In genomic region chr19:3536429-3537100, GRCh38 we compare ENCODE assay signal across 15 cellular contexts. TPM values are rescaled to one million over a fixed set of nuclear protein-coding genes. Genes with fewer than 3 reads are reported as not detected.
A peak's percentile ranks its signal among the peaks of the same experiment; 100 is the strongest.
DNase-seq lines count a peak whose midpoint lies in the region; ATAC-seq and TF ChIP-seq lines count a peak whose summit lies in the region.
"Had no signal": no experiment of that assay in that cellular context is flagged by ENCODE, and none has a peak within 500 bp of the region (broad histone marks: within the 10 kb centered on the region; RNA-seq: fewer than 3 reads in every experiment).

No MANE protein-coding gene starts in this region.

- DNase-seq in Panc1 (ENCODE audit: low read depth, low spot score) (no peak), endodermal cell (no peak), left colon (no peak), superior temporal gyrus (ENCODE audit: extremely low spot score) (peak; percentile 79), cerebellum (ENCODE audit: low spot score) (no peak), kidney tubule cell (ENCODE audit: low spot score) (no peak)
- DNase-seq: activated CD4-positive, alpha-beta T cell treated with anti-CD3 and anti-CD28 coated beads for 1 hour; activated T-cell treated with anti-CD3 and anti-CD28 coated beads, Interleukin-2, amount 50 U/mL, for 4 hours; NCI-H748 treated with DMSO at 0.1 percent for 48 hours; stimulated activated CD4-positive, alpha-beta T cell treated with anti-CD3 and anti-CD28 coated beads, Interleukin-2, amount 100 ng/mL, for 24 hours had no signal

- peak; percentile 6; the same call in 1 of the 2 replicates for ATAC-seq in Panc1
- ATAC-seq in left colon = peak; percentile 3
- no peak for ATAC-seq in GM21526 (IDR thresholded peaks at IDR 0.05; ENCODE audit: low FRiP score, unreplicated experiment)
- ATAC-seq: activated T-cell treated with anti-CD3 and anti-CD28 coated beads, Interleukin-2, amount 50 U/mL, for 4 hours had no signal

- intact Hi-C loops in Panc1 (cut with micrococcal nuclease; ENCODE audit: unreplicated experiment) = no loop called here
- intact Hi-C loops in left colon (cut with DNase I, micrococcal nuclease) = no loop called here

- H3K27ac ChIP-seq in Panc1 (ENCODE audit: low read length) = no peak overlapping the region
- peak overlapping the region; percentile 32 for H3K27ac ChIP-seq in endodermal cell (ENCODE audit: low read depth, low read length)

- H3K9ac ChIP-seq in endodermal cell (ENCODE audit: extremely low read depth, low read length, poor library complexity, severe bottlenecking) = no peak overlapping the region

- no peaks in the 10 kb centered on the region for H3K9me3 Mint-ChIP-seq in endodermal cell
- H3K9me3 Mint-ChIP-seq: activated T-cell treated with anti-CD3 and anti-CD28 coated beads, Interleukin-2, amount 50 U/mL, for 4 hours had no signal

- H3K27me3 Mint-ChIP-seq in endodermal cell (ENCODE audit: insufficient read depth) = no peaks in the 10 kb centered on the region
- H3K27me3 Mint-ChIP-seq: stimulated activated naive CD8-positive, alpha-beta T cell treated with anti-CD3 and anti-CD28 coated beads, Interleukin-15, Interleukin-2, amounts not matched to agents 100 ng/mL and 50 ng/mL, for 24 hours had no signal

- no peak overlapping the region for H3K4me3 Mint-ChIP-seq in endodermal cell
- H3K4me3 Mint-ChIP-seq: activated T-cell treated with anti-CD3 and anti-CD28 coated beads, Interleukin-2, amount 50 U/mL, for 4 hours; GM23338; stimulated activated naive CD8-positive, alpha-beta T cell treated with anti-CD3 and anti-CD28 coated beads, Interleukin-15, Interleukin-2, amounts not matched to agents 100 ng/mL and 50 ng/mL, for 24 hours had no signal

- H3K4me1 ChIP-seq in Panc1 (ENCODE audit: control insufficient read depth, insufficient read depth, low read length) = peaks cover 7% of the 10 kb centered on the region; the same call in 1 of the 2 replicates
- no peaks in the 10 kb centered on the region for H3K4me1 ChIP-seq in endodermal cell (ENCODE audit: control insufficient read depth, insufficient read depth, low read length)

- TF ChIP-seq CTCF in Panc1 (IDR thresholded peaks at IDR 0.05) (no peak), endodermal cell (conservative IDR thresholded peaks at IDR 0.05) (no peak)

- no peaks in the 10 kb centered on the region for H3K4me1 Mint-ChIP-seq in endodermal cell

- POLR2A ChIA-PET in Panc1 (lab: Charles Lee) = no interaction called here

- peaks cover 45% of the 10 kb centered on the region for H3K36me3 Mint-ChIP-seq in endodermal cell (ENCODE audit: low read depth)

- CTCF ChIA-PET in Panc1 (lab: Charles Lee) = no interaction called here

- H3K4me3 ChIP-seq in Panc1 (ENCODE audit: low read depth in 2 of 2, low read length in 2 of 2) (no peak overlapping the region), endodermal cell (ENCODE audit: low read length) (no peak overlapping the region)
- H3K4me3 ChIP-seq: GM23338 had no signal

- H3K27ac Mint-ChIP-seq in endodermal cell = no peak overlapping the region
- H3K27ac Mint-ChIP-seq: GM23338; stimulated activated naive CD8-positive, alpha-beta T cell treated with anti-CD3 and anti-CD28 coated beads, Interleukin-15, Interleukin-2, amounts not matched to agents 100 ng/mL and 50 ng/mL, for 24 hours had no signal

- no peaks in the 10 kb centered on the region; the same call in 1 of the 2 replicates for H3K36me3 ChIP-seq in Panc1 (ENCODE audit: control insufficient read depth, insufficient read depth, low read length)
- H3K36me3 ChIP-seq in endodermal cell (ENCODE audit: control insufficient read depth, insufficient read depth, low read length) = peaks cover 30% of the 10 kb centered on the region

- H3K27me3 ChIP-seq in Panc1 (ENCODE audit: control insufficient read depth, insufficient read depth, low read length) (no peaks in the 10 kb centered on the region), endodermal cell (ENCODE audit: control insufficient read depth, insufficient read depth, low read length, poor library complexity, severe bottlenecking) (no peaks in the 10 kb centered on the region)
- H3K27me3 ChIP-seq: neutrophil had no signal

- H3K9me3 ChIP-seq in Panc1 (ENCODE audit: control insufficient read depth, insufficient read depth, low read depth, low read length) (no peaks in the 10 kb centered on the region), endodermal cell (ENCODE audit: control insufficient read depth, low read length) (no peaks in the 10 kb centered on the region)
- H3K9me3 ChIP-seq: neutrophil had no signal

- 95 to 98% methylated on average over 19 to 27 of the region's 27 CpGs for WGBS in endodermal cell (ENCODE audit: insufficient coverage in 1 of 2, insufficient read length in 1 of 2), 2 experiments

- BruUV-seq in Panc1 (replicated peaks; lab: Mats Ljungman, UMichigan) = no TSS peak

- in situ Hi-C loops in Panc1 (cut with HindIII; ENCODE audit: low pct_unique_long_range_greater_than_20kb, low sequenced_read_pairs) = no loop called here

RNA-seq across cellular contexts. Expression of gene TEKTIP1, which starts 2.4 kb away (rescaled TPM):
- total RNA-seq in Panc1 (2021; ENCODE audit: unreplicated experiment) (not detected), endodermal cell (1 to 10 TPM; 4.6 to 5.7 TPM), left colon (1 to 10 TPM; 2.2 to 3.5 TPM), cerebellum (0.54 TPM)
- polyA plus RNA-seq in Panc1 (2012; ENCODE audit: insufficient read length) = 8.4 TPM
- 0.75 TPM for polyA plus RNA-seq in endodermal cell (2013, experiment 1 of 2)
- 0.62 TPM for polyA plus RNA-seq in endodermal cell (2013, experiment 2 of 2)
- total RNA-seq: GM23338, HT-29 had no signal
- polyA plus RNA-seq: GM23338 had no signal

RNA-seq across cellular contexts. Expression of gene MFSD12, which starts 20.8 kb away (rescaled TPM):
- total RNA-seq in Panc1 (2021; ENCODE audit: unreplicated experiment) = 98.8 TPM
- 140 TPM for polyA plus RNA-seq in Panc1 (2012; ENCODE audit: insufficient read length)
- total RNA-seq in endodermal cell = 10 to 100 TPM; 48.2 to 62.4 TPM
- polyA plus RNA-seq in endodermal cell (2013, experiment 1 of 2) = 44.5 TPM
- polyA plus RNA-seq in endodermal cell (2013, experiment 2 of 2) = 39.0 TPM
- 10 to 100 TPM; 31.0 to 41.1 TPM for total RNA-seq in left colon
- 30.4 TPM for total RNA-seq in cerebellum

RNA-seq across cellular contexts. Expression of gene FZR1, which starts 30.5 kb away (rescaled TPM):
- total RNA-seq in Panc1 (2021; ENCODE audit: unreplicated experiment) (48.7 TPM), endodermal cell (10 to 100 TPM; 56.7 to 65.1 TPM), left colon (10 to 100 TPM; 39.7 to 47.2 TPM), cerebellum (43.2 TPM)
- 50.4 TPM for polyA plus RNA-seq in Panc1 (2012; ENCODE audit: insufficient read length)
- 49.5 TPM for polyA plus RNA-seq in endodermal cell (2013, experiment 1 of 2)
- polyA plus RNA-seq in endodermal cell (2013, experiment 2 of 2) = 52.5 TPM

RNA-seq across cellular contexts. Expression of gene DOHH, which starts 36.1 kb away (rescaled TPM):
- 24.9 TPM for total RNA-seq in Panc1 (2021; ENCODE audit: unreplicated experiment)
- polyA plus RNA-seq in Panc1 (2012; ENCODE audit: insufficient read length) = 38.2 TPM
- total RNA-seq in endodermal cell = 10 to 100 TPM; 13.4 to 14.3 TPM
- 7.8 TPM for polyA plus RNA-seq in endodermal cell (2013, experiment 1 of 2)
- polyA plus RNA-seq in endodermal cell (2013, experiment 2 of 2) = 7.8 TPM
- 10 to 100 TPM in 1 of 2 donors, 1 to 10 TPM in 1; 8.8 to 13.6 TPM for total RNA-seq in left colon
- 4.8 TPM for total RNA-seq in cerebellum

RNA-seq across cellular contexts. Expression of gene HMG20B, which starts 36.2 kb away (rescaled TPM):
- 74.7 TPM for total RNA-seq in Panc1 (2021; ENCODE audit: unreplicated experiment)
- polyA plus RNA-seq in Panc1 (2012; ENCODE audit: insufficient read length) = 113 TPM
- 100 to 1,000 TPM in 1 of 2 donors, 10 to 100 TPM in 1; 80.7 to 102 TPM for total RNA-seq in endodermal cell
- 80.6 TPM for polyA plus RNA-seq in endodermal cell (2013, experiment 1 of 2)
- 89.1 TPM for polyA plus RNA-seq in endodermal cell (2013, experiment 2 of 2)
- 10 to 100 TPM; 85.6 to 88.2 TPM for total RNA-seq in left colon
- 15.4 TPM for total RNA-seq in cerebellum
